In genomic region chr10:131865223-131865917, GRCh38 we compare ENCODE assay signal across 19 cellular contexts. TPM values are rescaled to one million over a fixed set of nuclear protein-coding genes. Genes with fewer than 3 reads are reported as not detected.
DNase-seq lines count a peak whose midpoint lies in the region; ATAC-seq, FAIRE-seq and TF ChIP-seq lines count a peak whose summit lies in the region.
"Had no signal": no experiment of that assay in that cellular context is flagged by ENCODE, and none has a peak within 500 bp of the region (broad histone marks: within the 10 kb centered on the region; RNA-seq: fewer than 3 reads in every experiment).

No MANE protein-coding gene starts in this region.

- no peaks in the 10 kb centered on the region for H3K79me1 ChIP-seq in H9 (ENCODE audit: insufficient read depth, low read depth, low read length, poor library complexity, severe bottlenecking)

- H4K20me1 ChIP-seq in H9 (ENCODE audit: control insufficient read depth, insufficient read depth, insufficient read length), result no peaks in the 10 kb centered on the region

- no peak overlapping the region for H3K14ac ChIP-seq in H9 (ENCODE audit: insufficient read depth, low read length)

- H3K27me3 ChIP-seq in H9 (ENCODE audit: insufficient read depth, low read length), result no peaks in the 10 kb centered on the region

- intact Hi-C loops in posterior vena cava (cut with DNase I), result no loop called here

- H3K4me2 ChIP-seq in H9 (ENCODE audit: insufficient read depth, insufficient read length, low read length), result no peak overlapping the region
- H3K4me2 ChIP-seq: GM23338 had no signal

- H4K8ac ChIP-seq in H9 (replicated peaks; ENCODE audit: insufficient read length, low read depth, low read length), result no peak overlapping the region

- no peak overlapping the region for H3K18ac ChIP-seq in H9 (ENCODE audit: insufficient read length, low read depth, low read length)

- H2BK15ac ChIP-seq in H9 (ENCODE audit: low read depth, low read length), result no peak overlapping the region

- H3K4ac ChIP-seq in H9 (ENCODE audit: low read depth, low read length), result no peak overlapping the region

- no peak overlapping the region for H3T11ph ChIP-seq in H9 (ENCODE audit: low read length)

- no peak overlapping the region for H3K4me3 Mint-ChIP-seq in H9
- no peak overlapping the region for H3K4me3 Mint-ChIP-seq in chondrocyte (ENCODE audit: unreplicated experiment)
- no peak overlapping the region for H3K4me3 Mint-ChIP-seq in WTC11
- H3K4me3 Mint-ChIP-seq: B cell; CD4-positive, alpha-beta memory T cell; GM23338 had no signal

- DNase-seq in H9 (peak; percentile 19), chondrocyte (ENCODE audit: low spot score) (peak; percentile 54), posterior vena cava (ENCODE audit: low spot score) (peak; percentile 61), urothelium cell line (ENCODE audit: low spot score) (no peak), NCI-H524 treated with DMSO at 0.1 percent for 48 hours (lab: John Stamatoyannopoulos, UW) (no peak), WTC11 (ENCODE audit: low spot score) (no peak), SIG-M5 treated with dmso at 0.1 percent for 504 hours (lab: John Stamatoyannopoulos, UW; ENCODE audit: unreplicated experiment) (no peak)
- DNase-seq: C1 segment of cervical spinal cord; CD4-positive, alpha-beta memory T cell; COR-L47; DMS153; DMS79 treated with DMSO at 0.1 percent for 48 hours; EL; H7 had no signal

- H3K9ac ChIP-seq in H9 (ENCODE audit: extremely low read depth, insufficient read length, low read length), result no peak overlapping the region

- H3K9me3 Mint-ChIP-seq in H9 (peaks cover 10 to 12% of the 10 kb centered on the region in 2 experiments), chondrocyte (ENCODE audit: low read depth) (no peaks in the 10 kb centered on the region), WTC11 (peaks cover 21% of the 10 kb centered on the region)
- H3K9me3 Mint-ChIP-seq: CD4-positive, alpha-beta memory T cell had no signal

- H3K23me2 ChIP-seq in H9 (ENCODE audit: insufficient read length, low read depth, low read length, poor library complexity, severe bottlenecking), result no peaks in the 10 kb centered on the region

- H3K4me1 ChIP-seq in H9 (ENCODE audit: insufficient read depth, low read length), result no peaks in the 10 kb centered on the region

- H3K36me3 Mint-ChIP-seq in H9 (ENCODE audit: insufficient read depth in 1 of 3, low read depth in 3 of 3) (peaks cover 2 to 5% (median 5%) of the 10 kb centered on the region in 3 experiments; a peak in 6 of 7 replicates), chondrocyte (ENCODE audit: low read depth) (no peaks in the 10 kb centered on the region), WTC11 (peaks cover 10% of the 10 kb centered on the region)
- H3K36me3 Mint-ChIP-seq: CD4-positive, alpha-beta memory T cell had no signal

- FAIRE-seq in urothelium cell line (lab: Jason Lieb, UNC), result no peak
- FAIRE-seq: D721Med, G401.6, GM12891 had no signal

- no peak for TF ChIP-seq CTCF in H9 (conservative IDR thresholded peaks at IDR 0.05)
- TF ChIP-seq CTCF in chondrocyte (IDR thresholded peaks at IDR 0.05), result no peak
- TF ChIP-seq CTCF in WTC11 (IDR thresholded peaks at IDR 0.05), result no peak

- H3K23ac ChIP-seq in H9 (ENCODE audit: insufficient read length, low read depth, low read length), result no peak overlapping the region

- H2BK120ac ChIP-seq in H9 (ENCODE audit: low read depth, low read length, poor library complexity, severe bottlenecking), result no peak overlapping the region

- ATAC-seq in WTC11, result no peak
- ATAC-seq: GM23338 had no signal

- H3K4me1 Mint-ChIP-seq in H9 (0 out of 4 replicates have a peak, but pooled peaks cover 0 to 5% of the 10 kb centered on the region in 2 experiments), chondrocyte (ENCODE audit: low read depth) (no peaks in the 10 kb centered on the region), WTC11 (no peaks in the 10 kb centered on the region)
- H3K4me1 Mint-ChIP-seq: B cell; CD4-positive, alpha-beta memory T cell; GM23338 had no signal

- H2AFZ ChIP-seq in H9 (ENCODE audit: low read length), result no peak overlapping the region
- H2AFZ ChIP-seq: GM23338 had no signal

- no peak overlapping the region for H3K56ac ChIP-seq in H9 (ENCODE audit: insufficient read length, low read depth, low read length)

- H2BK20ac ChIP-seq in H9 (ENCODE audit: low read depth, low read length, poor library complexity, severe bottlenecking), result no peak overlapping the region

- H3K27ac ChIP-seq in H9 (ENCODE audit: insufficient read length, low read depth, low read length), result no peak overlapping the region

- H3K27me3 Mint-ChIP-seq in H9 (ENCODE audit: low read depth) (peaks cover 3% of the 10 kb centered on the region), chondrocyte (ENCODE audit: low read depth) (peaks cover 37% of the 10 kb centered on the region), WTC11 (ENCODE audit: low read depth) (no peaks in the 10 kb centered on the region; the same call in none of the 2 replicates)

- no peaks in the 10 kb centered on the region for H3K79me2 ChIP-seq in H9 (ENCODE audit: insufficient read depth, low read length)

- H2BK12ac ChIP-seq in H9 (ENCODE audit: insufficient read length, low read depth, low read length), result no peak overlapping the region

- no peak overlapping the region for H4K91ac ChIP-seq in H9 (ENCODE audit: insufficient read length, low read depth, low read length)

- no peaks in the 10 kb centered on the region for H3K9me3 ChIP-seq in H9 (ENCODE audit: control insufficient read depth, low read depth, low read length)

- WGBS in H9 (ENCODE audit: extremely low coverage, insufficient read length, low lambda C conversion rate), result no CpG with 5 or more reads among the region's 14 CpGs

- H4K5ac ChIP-seq in H9 (ENCODE audit: insufficient read length, low read depth, low read length), result no peak overlapping the region

- H2BK5ac ChIP-seq in H9 (ENCODE audit: insufficient read length, low read length), result no peak overlapping the region

- CTCF ChIA-PET in WTC11 (lab: Charles Lee), result no interaction called here

- H3K27ac Mint-ChIP-seq in H9, result no peak overlapping the region
- no peak overlapping the region for H3K27ac Mint-ChIP-seq in chondrocyte (ENCODE audit: unreplicated experiment)
- no peak overlapping the region for H3K27ac Mint-ChIP-seq in WTC11
- H3K27ac Mint-ChIP-seq: B cell; CD4-positive, alpha-beta memory T cell; GM23338 had no signal

- no peak overlapping the region for H2AK5ac ChIP-seq in H9 (ENCODE audit: insufficient read length, low read length)

- POLR2A ChIA-PET in WTC11 (lab: Charles Lee), result no interaction called here

TF ChIP-seq in WTC11, 78 proteins besides CTCF, POLR2A, EP300 and RAD21 (continues in another document):
- no peak for TF ChIP-seq TCF7 (CRISPR knock-in tag; IDR thresholded peaks at IDR 0.05; ENCODE audit: low read depth)
- TF ChIP-seq, protein P1, sequence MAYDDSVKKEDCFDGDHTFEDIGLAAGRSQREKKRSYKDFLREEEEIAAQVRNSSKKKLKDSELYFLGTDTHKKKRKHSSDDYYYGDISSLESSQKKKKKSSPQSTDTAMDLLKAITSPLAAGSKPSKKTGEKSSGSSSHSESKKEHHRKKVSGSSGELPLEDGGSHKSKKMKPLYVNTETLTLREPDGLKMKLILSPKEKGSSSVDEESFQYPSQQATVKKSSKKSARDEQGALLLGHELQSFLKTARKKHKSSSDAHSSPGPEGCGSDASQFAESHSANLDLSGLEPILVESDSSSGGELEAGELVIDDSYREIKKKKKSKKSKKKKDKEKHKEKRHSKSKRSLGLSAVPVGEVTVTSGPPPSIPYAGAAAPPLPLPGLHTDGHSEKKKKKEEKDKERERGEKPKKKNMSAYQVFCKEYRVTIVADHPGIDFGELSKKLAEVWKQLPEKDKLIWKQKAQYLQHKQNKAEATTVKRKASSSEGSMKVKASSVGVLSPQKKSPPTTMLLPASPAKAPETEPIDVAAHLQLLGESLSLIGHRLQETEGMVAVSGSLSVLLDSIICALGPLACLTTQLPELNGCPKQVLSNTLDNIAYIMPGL (CRISPR knock-in tag; IDR thresholded peaks at IDR 0.05), result no peak
- no peak for TF ChIP-seq TEAD1 (CRISPR knock-in tag; IDR thresholded peaks at IDR 0.05)
- TF ChIP-seq NFATC4 (CRISPR knock-in tag; IDR thresholded peaks at IDR 0.05), result no peak
- TF ChIP-seq, protein P2, sequence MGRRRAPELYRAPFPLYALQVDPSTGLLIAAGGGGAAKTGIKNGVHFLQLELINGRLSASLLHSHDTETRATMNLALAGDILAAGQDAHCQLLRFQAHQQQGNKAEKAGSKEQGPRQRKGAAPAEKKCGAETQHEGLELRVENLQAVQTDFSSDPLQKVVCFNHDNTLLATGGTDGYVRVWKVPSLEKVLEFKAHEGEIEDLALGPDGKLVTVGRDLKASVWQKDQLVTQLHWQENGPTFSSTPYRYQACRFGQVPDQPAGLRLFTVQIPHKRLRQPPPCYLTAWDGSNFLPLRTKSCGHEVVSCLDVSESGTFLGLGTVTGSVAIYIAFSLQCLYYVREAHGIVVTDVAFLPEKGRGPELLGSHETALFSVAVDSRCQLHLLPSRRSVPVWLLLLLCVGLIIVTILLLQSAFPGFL (CRISPR knock-in tag; IDR thresholded peaks at IDR 0.05; ENCODE audit: borderline replicate concordance), result no peak
- no peak for TF ChIP-seq CREB1 (CRISPR knock-in tag; IDR thresholded peaks at IDR 0.05)
- TF ChIP-seq ATF3 (CRISPR knock-in tag; conservative IDR thresholded peaks at IDR 0.05), result no peak
- TF ChIP-seq ATF1 (CRISPR knock-in tag; IDR thresholded peaks at IDR 0.05), result no peak
- TF ChIP-seq E2F1 (CRISPR knock-in tag; IDR thresholded peaks at IDR 0.05), result no peak
- TF ChIP-seq NFYB (CRISPR knock-in tag; conservative IDR thresholded peaks at IDR 0.05; ENCODE audit: low read depth), result no peak
- TF ChIP-seq, protein P3, sequence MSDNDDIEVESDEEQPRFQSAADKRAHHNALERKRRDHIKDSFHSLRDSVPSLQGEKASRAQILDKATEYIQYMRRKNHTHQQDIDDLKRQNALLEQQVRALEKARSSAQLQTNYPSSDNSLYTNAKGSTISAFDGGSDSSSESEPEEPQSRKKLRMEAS (CRISPR knock-in tag; IDR thresholded peaks at IDR 0.05), result no peak

RNA-seq across cellular contexts. Expression of gene PPP2R2D, which starts 35.4 kb away (rescaled TPM):
- total RNA-seq in H9 (2021) (33.8 and 35.1 TPM in 2 replicates), chondrocyte (24.3 to 27.5 TPM (median 25.1 TPM) in 3 replicates), posterior vena cava (10 to 100 TPM; 23.5 to 23.7 TPM), WTC11 (2021) (28.7 to 33.2 TPM (median 30.0 TPM) in 3 replicates)

Comparison
In these comparisons a context has a peak if more than half of its experiments do, and no peak if none do; other contexts are left out.
1. DNase-seq: peak in H9 (single experiment), chondrocyte (single experiment) and posterior vena cava (single experiment); none in urothelium cell line (single experiment), NCI-H524 treated with DMSO at 0.1 percent for 48 hours (single experiment), WTC11 (single experiment) and SIG-M5 treated with dmso at 0.1 percent for 504 hours (single experiment).